ENCODE assay signal across 14 cellular contexts in the genomic region with DNA sequence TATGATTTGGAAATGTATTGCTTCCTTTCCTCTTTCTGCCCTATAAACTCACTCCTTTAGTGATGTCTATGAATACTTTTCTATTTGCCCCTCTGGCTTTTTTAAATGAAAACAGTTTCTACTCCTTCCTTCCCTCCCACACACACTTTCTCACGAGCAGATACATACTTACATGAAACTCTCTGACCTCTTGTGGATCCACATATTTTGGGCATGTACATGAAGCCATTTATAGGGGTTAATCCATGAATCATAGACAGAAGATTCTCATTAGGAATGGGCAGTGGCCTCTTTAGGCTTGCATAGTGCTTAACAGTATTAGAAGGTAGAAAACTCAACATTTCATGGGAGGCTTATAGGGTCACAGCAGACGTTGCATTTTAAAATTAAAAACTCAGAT. TPM values are rescaled to one million over a fixed set of nuclear protein-coding genes. Genes with fewer than 3 reads are reported as not detected.
DNase-seq lines count a peak whose midpoint lies in the region; ATAC-seq and TF ChIP-seq lines count a peak whose summit lies in the region.
"Had no signal": no experiment of that assay in that cellular context is flagged by ENCODE, and none has a peak within 500 bp of the region (broad histone marks: within the 10 kb centered on the region; RNA-seq: fewer than 3 reads in every experiment).

No MANE protein-coding gene starts in this region.

- intact Hi-C loops in Calu3 (cut with micrococcal nuclease; ENCODE audit: unreplicated experiment): no loop called here

- H2AFZ ChIP-seq in GM23248: no peak overlapping the region

- H3K9me3 Mint-ChIP-seq in Calu3 (ENCODE audit: low read depth, unreplicated experiment): no peaks in the 10 kb centered on the region
- no peaks in the 10 kb centered on the region for H3K9me3 Mint-ChIP-seq in activated CD8-positive, alpha-beta memory T cell treated with anti-CD3 and anti-CD28 coated beads, Interleukin-2, amount 10 ng/mL, durations not matched to agents 7 days and 5 days (ENCODE audit: low read depth)
- H3K9me3 Mint-ChIP-seq: activated naive CD8-positive, alpha-beta T cell treated with anti-CD3 and anti-CD28 coated beads, Interleukin-2, amount 50 U/mL, for 24 hours; stimulated activated naive CD8-positive, alpha-beta T cell treated with anti-CD3 and anti-CD28 coated beads, Interleukin-15, amount 100 ng/mL, for 72 hours; WTC11 had no signal

- peaks cover 67% of the 10 kb centered on the region for H3K4me1 ChIP-seq in GM23248 (ENCODE audit: insufficient read depth)

- CTCF ChIA-PET in Calu3 (lab: Charles Lee): interaction anchor here (0.6 to 1.3 kb wide), 2 partner anchors 11 to 94 kb away, joined by 3 to 5 read pairs; no protein-coding TSS in a partner anchor
- CTCF ChIA-PET in activated CD8-positive, alpha-beta memory T cell treated with anti-CD3 and anti-CD28 coated beads, Interleukin-2, amount 10 ng/mL, durations not matched to agents 7 days and 5 days (lab: Charles Lee): no interaction called here

- H3K9me2 ChIP-seq in GM23248 (ENCODE audit: insufficient read depth): no peaks in the 10 kb centered on the region

- peak overlapping the region; percentile 41 for H3K4me3 ChIP-seq in GM23248
- H3K4me3 ChIP-seq: dorsolateral prefrontal cortex had no signal

- H3K4me3 Mint-ChIP-seq in Calu3 (ENCODE audit: low read depth, unreplicated experiment): no peak overlapping the region
- H3K4me3 Mint-ChIP-seq in activated CD8-positive, alpha-beta memory T cell treated with anti-CD3 and anti-CD28 coated beads, Interleukin-2, amount 10 ng/mL, durations not matched to agents 7 days and 5 days: no peak overlapping the region
- H3K4me3 Mint-ChIP-seq: activated naive CD8-positive, alpha-beta T cell treated with anti-CD3 and anti-CD28 coated beads, Interleukin-2, amount 50 U/mL, for 24 hours; stimulated activated naive CD8-positive, alpha-beta T cell treated with anti-CD3 and anti-CD28 coated beads, Interleukin-15, amount 100 ng/mL, for 72 hours; WTC11 had no signal

- no peaks in the 10 kb centered on the region for H3K36me3 Mint-ChIP-seq in Calu3 (ENCODE audit: insufficient read depth, unreplicated experiment)
- H3K36me3 Mint-ChIP-seq in activated CD8-positive, alpha-beta memory T cell treated with anti-CD3 and anti-CD28 coated beads, Interleukin-2, amount 10 ng/mL, durations not matched to agents 7 days and 5 days: no peaks in the 10 kb centered on the region
- H3K36me3 Mint-ChIP-seq: WTC11 had no signal

- no peak for ATAC-seq in HG03378 (IDR thresholded peaks at IDR 0.05; ENCODE audit: unreplicated experiment)
- no peak for ATAC-seq in activated CD8-positive, alpha-beta memory T cell treated with anti-CD3 and anti-CD28 coated beads, Interleukin-2, amount 10 ng/mL, durations not matched to agents 7 days and 5 days
- ATAC-seq: activated naive CD8-positive, alpha-beta T cell treated with anti-CD3 and anti-CD28 coated beads, Interleukin-2, amount 50 U/mL, for 24 hours; stimulated activated naive CD8-positive, alpha-beta T cell treated with anti-CD3 and anti-CD28 coated beads, Interleukin-15, amount 100 ng/mL, for 72 hours; WTC11 had no signal

- H3K27me3 ChIP-seq in GM23248 (replicated peaks; ENCODE audit: insufficient read depth): no peaks in the 10 kb centered on the region

- no peaks in the 10 kb centered on the region for H4K20me1 ChIP-seq in GM23248 (ENCODE audit: insufficient read depth)

- H3K27ac Mint-ChIP-seq in Calu3 (ENCODE audit: unreplicated experiment): no peak overlapping the region
- no peak overlapping the region for H3K27ac Mint-ChIP-seq in activated CD8-positive, alpha-beta memory T cell treated with anti-CD3 and anti-CD28 coated beads, Interleukin-2, amount 10 ng/mL, durations not matched to agents 7 days and 5 days
- H3K27ac Mint-ChIP-seq: activated naive CD8-positive, alpha-beta T cell treated with anti-CD3 and anti-CD28 coated beads, Interleukin-2, amount 50 U/mL, for 24 hours; stimulated activated naive CD8-positive, alpha-beta T cell treated with anti-CD3 and anti-CD28 coated beads, Interleukin-15, amount 100 ng/mL, for 72 hours; WTC11 had no signal

- in situ Hi-C loops in GM23248 (cut with MboI): no loop called here

- no peak for TF ChIP-seq CTCF in Calu3 (IDR thresholded peaks at IDR 0.05; ENCODE audit: unreplicated experiment)

- H3K9ac ChIP-seq in GM23248: peak overlapping the region; percentile 92

- WGBS in GM23248 (ENCODE audit: low coverage in 1 of 2, low lambda C conversion rate in 2 of 2, missing lambda C conversion rate in 2 of 2), 2 experiments: 0 to 3% methylated on average over 2 of the region's 2 CpGs

- H3K27ac ChIP-seq in GM23248: peak overlapping the region; percentile 100

- no TSS peak for BruUV-seq in Calu3 (replicated peaks; lab: Mats Ljungman, UMichigan)

- peaks cover 14% of the 10 kb centered on the region for H3K27me3 Mint-ChIP-seq in Calu3 (ENCODE audit: unreplicated experiment)
- peaks cover 37% of the 10 kb centered on the region for H3K27me3 Mint-ChIP-seq in activated CD8-positive, alpha-beta memory T cell treated with anti-CD3 and anti-CD28 coated beads, Interleukin-2, amount 10 ng/mL, durations not matched to agents 7 days and 5 days

- peak; percentile 97 for DNase-seq in GM23248
- peak; percentile 64 for DNase-seq in amniotic stem cell (lab: John Stamatoyannopoulos, UW)
- DNase-seq in hepatic stellate cell (ENCODE audit: low spot score): peak; percentile 63
- peak; percentile 81 for DNase-seq in stromal cell of bone marrow (ENCODE audit: low read depth)
- DNase-seq in Calu3: no peak
- no peak for DNase-seq in activated CD8-positive, alpha-beta memory T cell treated with anti-CD3 and anti-CD28 coated beads, Interleukin-2, amount 10 ng/mL, durations not matched to agents 7 days and 5 days
- no peak for DNase-seq in NCI-H774 (lab: John Stamatoyannopoulos, UW)
- DNase-seq: activated naive CD8-positive, alpha-beta T cell treated with anti-CD3 and anti-CD28 coated beads, Interleukin-2, amount 50 U/mL, for 24 hours; activated T-cell treated with anti-CD3 and anti-CD28 coated beads for 4 hours; dorsolateral prefrontal cortex; retina; stimulated activated naive CD8-positive, alpha-beta T cell treated with anti-CD3 and anti-CD28 coated beads, Interleukin-15, amount 100 ng/mL, for 72 hours had no signal

- H3K4me2 ChIP-seq in GM23248 (ENCODE audit: unreplicated experiment): peak overlapping the region; percentile 72

- no peaks in the 10 kb centered on the region for H3K4me1 Mint-ChIP-seq in Calu3 (ENCODE audit: low read depth, unreplicated experiment)
- no peaks in the 10 kb centered on the region for H3K4me1 Mint-ChIP-seq in activated CD8-positive, alpha-beta memory T cell treated with anti-CD3 and anti-CD28 coated beads, Interleukin-2, amount 10 ng/mL, durations not matched to agents 7 days and 5 days
- H3K4me1 Mint-ChIP-seq: activated naive CD8-positive, alpha-beta T cell treated with anti-CD3 and anti-CD28 coated beads, Interleukin-2, amount 50 U/mL, for 24 hours; stimulated activated naive CD8-positive, alpha-beta T cell treated with anti-CD3 and anti-CD28 coated beads, Interleukin-15, amount 100 ng/mL, for 72 hours had no signal

- H3K79me2 ChIP-seq in GM23248 (ENCODE audit: insufficient read depth): no peaks in the 10 kb centered on the region

- no peaks in the 10 kb centered on the region for H3K36me3 ChIP-seq in GM23248 (ENCODE audit: low read depth)

- no peaks in the 10 kb centered on the region for H3K9me3 ChIP-seq in GM23248 (ENCODE audit: low read depth)

- peaks cover 43% of the 10 kb centered on the region for H3F3A ChIP-seq in GM23248 (ENCODE audit: insufficient read depth)

RNA-seq across cellular contexts. Expression of a gene that starts 24.8 kb away (rescaled TPM):
- total RNA-seq in GM23248 (2014; rRNA removed; shearing (Covaris generic)): 93.5 and 108 TPM in 2 replicates
- polyA plus RNA-seq in GM23248 (2016; fragmentation: Nextera tagmentation; extraction: Ambion mirVana): 197 and 201 TPM in 2 replicates
- total RNA-seq in Calu3 (2022): 49.2 and 51.3 TPM in 2 replicates
- 10 to 100 TPM; 10.8 to 15.1 TPM for total RNA-seq in activated CD8-positive, alpha-beta memory T cell treated with anti-CD3 and anti-CD28 coated beads, Interleukin-2, amount 10 ng/mL, durations not matched to agents 7 days and 5 days

RNA-seq across cellular contexts. Expression of a gene that starts 24.9 kb away (rescaled TPM):
- total RNA-seq in GM23248 (2014; rRNA removed; shearing (Covaris generic)): 12.6 and 21.0 TPM in 2 replicates
- 28.8 and 29.7 TPM in 2 replicates for polyA plus RNA-seq in GM23248 (2016; fragmentation: Nextera tagmentation; extraction: Ambion mirVana)
- total RNA-seq in Calu3 (2022): 37.4 and 37.7 TPM in 2 replicates
- 10 to 100 TPM; 17.8 to 25.8 TPM for total RNA-seq in activated CD8-positive, alpha-beta memory T cell treated with anti-CD3 and anti-CD28 coated beads, Interleukin-2, amount 10 ng/mL, durations not matched to agents 7 days and 5 days

Comparison
In these comparisons a context has a peak if more than half of its experiments do, and no peak if none do; other contexts are left out.
1. DNase-seq: peak in GM23248 (single experiment), amniotic stem cell (single experiment), hepatic stellate cell (single experiment) and stromal cell of bone marrow (single experiment); none in Calu3 (single experiment), activated CD8-positive, alpha-beta memory T cell treated with anti-CD3 and anti-CD28 coated beads, Interleukin-2, amount 10 ng/mL, durations not matched to agents 7 days and 5 days (single experiment) and NCI-H774 (single experiment).